In genomic region chrX:65933085-65933589, GRCh38 we compare ENCODE assay signal across 19 cellular contexts.
DNase-seq lines count a peak whose midpoint lies in the region; ATAC-seq and TF ChIP-seq lines count a peak whose summit lies in the region.
"Had no signal": no experiment of that assay in that cellular context is flagged by ENCODE, and none has a peak within 500 bp of the region (broad histone marks: within the 10 kb centered on the region; RNA-seq: fewer than 3 reads in every experiment).

No MANE protein-coding gene starts in this region.

- H3K27ac ChIP-seq in foreskin keratinocyte, result no peak overlapping the region
- H3K27ac ChIP-seq: KMS-11 had no signal

- H3K4me3 Mint-ChIP-seq in activated naive CD4-positive, alpha-beta T cell treated with anti-CD3 and anti-CD28 coated beads, Interleukin-2, amount 50 U/mL, for 24 hours, result no peak overlapping the region
- H3K4me3 Mint-ChIP-seq in activated T-helper 17 cell treated with anti-CD3 and anti-CD28 coated beads, Interleukin-2, amount 50 U/mL, for 72 hours, result peak overlapping the region; percentile 0
- H3K4me3 Mint-ChIP-seq: HFFc6 had no signal

- H3K9me3 Mint-ChIP-seq in activated naive CD4-positive, alpha-beta T cell treated with anti-CD3 and anti-CD28 coated beads, Interleukin-2, amount 50 U/mL, for 24 hours, result no peaks in the 10 kb centered on the region
- H3K9me3 Mint-ChIP-seq in activated T-helper 17 cell treated with anti-CD3 and anti-CD28 coated beads, Interleukin-2, amount 50 U/mL, for 72 hours, result no peaks in the 10 kb centered on the region
- H3K9me3 Mint-ChIP-seq: HFFc6 had no signal

- peaks cover 3% of the 10 kb centered on the region for H3K36me3 Mint-ChIP-seq in activated naive CD4-positive, alpha-beta T cell treated with anti-CD3 and anti-CD28 coated beads, Interleukin-2, amount 50 U/mL, for 24 hours
- H3K36me3 Mint-ChIP-seq in activated T-helper 17 cell treated with anti-CD3 and anti-CD28 coated beads, Interleukin-2, amount 50 U/mL, for 72 hours (ENCODE audit: low read depth), result no peaks in the 10 kb centered on the region

- H3K27me3 Mint-ChIP-seq in activated naive CD4-positive, alpha-beta T cell treated with anti-CD3 and anti-CD28 coated beads, Interleukin-2, amount 50 U/mL, for 24 hours, result no peaks in the 10 kb centered on the region
- H3K27me3 Mint-ChIP-seq in activated T-helper 17 cell treated with anti-CD3 and anti-CD28 coated beads, Interleukin-2, amount 50 U/mL, for 72 hours, result no peaks in the 10 kb centered on the region

- H3K27me3 ChIP-seq in foreskin keratinocyte, result no peaks in the 10 kb centered on the region

- DNase-seq in activated naive CD4-positive, alpha-beta T cell (lab: John Stamatoyannopoulos, UW), result no peak
- peak in 1 of 2 donors; percentile 53 for DNase-seq in foreskin keratinocyte
- no peak for DNase-seq in activated CD4-positive, CD25-positive, alpha-beta regulatory T cell treated with anti-CD3 and anti-CD28 coated beads, Interleukin-2, amount 50 U/mL, for 72 hours
- DNase-seq: C1 segment of cervical spinal cord; DND-41; HFFc6; MM.1S; NCI-H1105; NCI-H1694; NCI-H2227 treated with DMSO at 0.1 percent for 48 hours; NCI-H526; NK-92 treated with Interleukin-12 subunit alpha and Interleukin-12 subunit beta, amount 100 ng/mL, for 24 hours; RPMI8226 had no signal

- ATAC-seq in activated T-helper 17 cell treated with anti-CD3 and anti-CD28 coated beads, Interleukin-2, amount 50 U/mL, for 72 hours (replicated peaks), result peak; percentile 28
- ATAC-seq in foreskin keratinocyte, result peak; percentile 75
- no peak for ATAC-seq in HG02840 (IDR thresholded peaks at IDR 0.05; ENCODE audit: low FRiP score, unreplicated experiment)
- no peak for ATAC-seq in GM21576 (IDR thresholded peaks at IDR 0.05; ENCODE audit: unreplicated experiment)
- ATAC-seq: HepG2 had no signal

- H3K27ac Mint-ChIP-seq in activated naive CD4-positive, alpha-beta T cell treated with anti-CD3 and anti-CD28 coated beads, Interleukin-2, amount 50 U/mL, for 24 hours, result peak overlapping the region; percentile 52
- peak overlapping the region; percentile 34 for H3K27ac Mint-ChIP-seq in activated T-helper 17 cell treated with anti-CD3 and anti-CD28 coated beads, Interleukin-2, amount 50 U/mL, for 72 hours
- H3K27ac Mint-ChIP-seq: HFFc6 had no signal

- H3K4me1 ChIP-seq in foreskin keratinocyte, result peaks cover 5% of the 10 kb centered on the region

- H3K4me1 Mint-ChIP-seq in activated naive CD4-positive, alpha-beta T cell treated with anti-CD3 and anti-CD28 coated beads, Interleukin-2, amount 50 U/mL, for 24 hours, result peaks cover 6% of the 10 kb centered on the region
- H3K4me1 Mint-ChIP-seq in activated T-helper 17 cell treated with anti-CD3 and anti-CD28 coated beads, Interleukin-2, amount 50 U/mL, for 72 hours, result peaks cover 15% of the 10 kb centered on the region

- no peak for TF ChIP-seq CTCF in foreskin keratinocyte (conservative IDR thresholded peaks at IDR 0.05)

Comparison
In these comparisons a context has a peak if more than half of its experiments do, and no peak if none do; other contexts are left out.
1. ATAC-seq: peak in activated T-helper 17 cell treated with anti-CD3 and anti-CD28 coated beads, Interleukin-2, amount 50 U/mL, for 72 hours (single experiment) and foreskin keratinocyte (single experiment); none in HG02840 (single experiment) and GM21576 (single experiment).